In the genomic region with DNA sequence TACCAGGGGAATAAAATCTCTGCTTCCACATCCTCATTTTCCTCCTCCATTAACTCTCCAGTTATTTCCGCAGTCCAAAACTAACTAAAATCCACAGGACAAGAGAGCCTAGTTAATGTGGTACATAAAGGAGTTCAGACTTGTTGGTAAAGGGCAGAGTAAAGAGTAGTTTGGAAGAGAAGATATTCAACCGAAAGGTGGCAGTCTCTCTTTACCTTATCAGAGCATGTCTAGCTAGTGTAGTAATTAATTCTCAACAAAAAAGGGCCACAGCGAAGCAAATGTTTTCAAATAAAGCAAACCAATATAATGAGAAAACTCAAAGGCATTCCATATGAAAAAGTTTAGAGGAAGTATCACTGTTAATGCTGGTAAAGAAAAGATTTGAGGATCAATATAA, we compare ENCODE assay signal across 20 cellular contexts.
DNase-seq lines count a peak whose midpoint lies in the region; ATAC-seq and TF ChIP-seq lines count a peak whose summit lies in the region.
"Had no signal": no experiment of that assay in that cellular context is flagged by ENCODE, and none has a peak within 500 bp of the region (broad histone marks: within the 10 kb centered on the region; RNA-seq: fewer than 3 reads in every experiment).

No MANE protein-coding gene starts in this region.

- H3K27ac ChIP-seq in RWPE2 (ENCODE audit: poor library complexity, severe bottlenecking), result no peak overlapping the region
- H3K27ac ChIP-seq in hepatocyte, result no peak overlapping the region
- no peak overlapping the region for H3K27ac ChIP-seq in body of pancreas
- H3K27ac ChIP-seq: cardiac muscle cell, esophagus squamous epithelium had no signal

- H3K4me2 ChIP-seq in hepatocyte, result no peak overlapping the region

- H2AFZ ChIP-seq in hepatocyte, result no peak overlapping the region

- H3K79me2 ChIP-seq in hepatocyte, result no peaks in the 10 kb centered on the region

- no peaks in the 10 kb centered on the region for H3K4me1 Mint-ChIP-seq in activated T-helper 1 cell treated with anti-CD3 and anti-CD28 coated beads, Interleukin-12 subunit alpha, Interleukin-12 subunit beta, Interleukin-2, Interleukin-4 antibody, amounts not matched to agents 30 ng/mL and 10 ng/mL and 1 ng/mL, durations not matched to agents 14 hours and 24 hours and 36 hours (ENCODE audit: low read depth)
- H3K4me1 Mint-ChIP-seq: activated naive CD8-positive, alpha-beta T cell treated with anti-CD3 and anti-CD28 coated beads, Interleukin-2, amount 50 U/mL, for 24 hours; activated T-helper 17 cell treated with anti-CD3 and anti-CD28 coated beads, Interleukin-2, amount 50 U/mL, for 72 hours had no signal

- H3K4me3 ChIP-seq in RWPE2 (ENCODE audit: severe bottlenecking) (no peak overlapping the region), hepatocyte (no peak overlapping the region), body of pancreas (no peak overlapping the region)
- H3K4me3 ChIP-seq: cardiac muscle cell, esophagus squamous epithelium, K562 had no signal

- H3K9me2 ChIP-seq in hepatocyte (replicated peaks; ENCODE audit: insufficient read depth), result no peaks in the 10 kb centered on the region

- no peaks in the 10 kb centered on the region for H3K36me3 ChIP-seq in RWPE2 (ENCODE audit: low read depth)
- H3K36me3 ChIP-seq in hepatocyte (replicated peaks; ENCODE audit: insufficient read depth, low read depth), result no peaks in the 10 kb centered on the region
- no peaks in the 10 kb centered on the region for H3K36me3 ChIP-seq in body of pancreas (replicated peaks in 1 of 2; ENCODE audit: insufficient read depth in 1 of 2, low read depth in 2 of 2)
- H3K36me3 ChIP-seq: cardiac muscle cell, esophagus squamous epithelium had no signal

- H3K4me1 ChIP-seq in RWPE2 (ENCODE audit: insufficient read depth, poor library complexity, severe bottlenecking) (peaks cover 2% of the 10 kb centered on the region), hepatocyte (ENCODE audit: insufficient read depth) (no peaks in the 10 kb centered on the region), body of pancreas (no peaks in the 10 kb centered on the region)
- H3K4me1 ChIP-seq: esophagus squamous epithelium had no signal

- H4K20me1 ChIP-seq in hepatocyte (ENCODE audit: insufficient read depth, poor library complexity, severe bottlenecking), result no peaks in the 10 kb centered on the region

- intact Hi-C loops in activated T-helper 1 cell treated with anti-CD3 and anti-CD28 coated beads, Interleukin-12 subunit alpha, Interleukin-12 subunit beta, Interleukin-2, Interleukin-4 antibody, amounts not matched to agents 30 ng/mL and 10 ng/mL and 1 ng/mL, durations not matched to agents 14 hours and 24 hours and 36 hours (cut with micrococcal nuclease), result no loop called here
- intact Hi-C loops in body of pancreas (cut with DNase I), result no loop called here

- no peaks in the 10 kb centered on the region for H3K9me3 Mint-ChIP-seq in activated T-helper 1 cell treated with anti-CD3 and anti-CD28 coated beads, Interleukin-12 subunit alpha, Interleukin-12 subunit beta, Interleukin-2, Interleukin-4 antibody, amounts not matched to agents 30 ng/mL and 10 ng/mL and 1 ng/mL, durations not matched to agents 14 hours and 24 hours and 36 hours
- H3K9me3 Mint-ChIP-seq: activated naive CD8-positive, alpha-beta T cell treated with anti-CD3 and anti-CD28 coated beads, Interleukin-2, amount 50 U/mL, for 24 hours; activated T-helper 17 cell treated with anti-CD3 and anti-CD28 coated beads, Interleukin-2, amount 50 U/mL, for 72 hours; stimulated activated naive CD8-positive, alpha-beta T cell treated with anti-CD3 and anti-CD28 coated beads, Interleukin-15, Interleukin-2, amounts not matched to agents 100 ng/mL and 50 ng/mL, for 24 hours had no signal

- no peak for TF ChIP-seq POLR2A in body of pancreas (IDR thresholded peaks at IDR 0.05)

- no peaks in the 10 kb centered on the region for H3K27me3 Mint-ChIP-seq in activated T-helper 1 cell treated with anti-CD3 and anti-CD28 coated beads, Interleukin-12 subunit alpha, Interleukin-12 subunit beta, Interleukin-2, Interleukin-4 antibody, amounts not matched to agents 30 ng/mL and 10 ng/mL and 1 ng/mL, durations not matched to agents 14 hours and 24 hours and 36 hours (ENCODE audit: insufficient read depth)
- H3K27me3 Mint-ChIP-seq: activated naive CD8-positive, alpha-beta T cell treated with anti-CD3 and anti-CD28 coated beads, Interleukin-2, amount 50 U/mL, for 24 hours; activated T-helper 17 cell treated with anti-CD3 and anti-CD28 coated beads, Interleukin-2, amount 50 U/mL, for 72 hours; stimulated activated naive CD8-positive, alpha-beta T cell treated with anti-CD3 and anti-CD28 coated beads, Interleukin-15, Interleukin-2, amounts not matched to agents 100 ng/mL and 50 ng/mL, for 24 hours had no signal

- DNase-seq in GM03348 (ENCODE audit: low spot score) (peak; percentile 5), RWPE2 (ENCODE audit: low spot score) (no peak), hepatocyte (ENCODE audit: low spot score) (peak; percentile 9), body of pancreas (no peak)
- DNase-seq in activated T-helper 1 cell treated with anti-CD3 and anti-CD28 coated beads, Interleukin-12 subunit alpha, Interleukin-12 subunit beta, Interleukin-2, Interleukin-4 antibody, amounts not matched to agents 30 ng/mL and 10 ng/mL and 1 ng/mL, durations not matched to agents 14 hours and 24 hours and 36 hours (ENCODE audit: low spot score), result no peak
- DNase-seq: activated CD4-positive, CD25-positive, alpha-beta regulatory T cell treated with anti-CD3 and anti-CD28 coated beads, Interleukin-2, amount 50 U/mL, for 72 hours; activated naive CD8-positive, alpha-beta T cell treated with anti-CD3 and anti-CD28 coated beads, Interleukin-2, amount 50 U/mL, for 24 hours; C1 segment of cervical spinal cord; esophagus squamous epithelium; midbrain; NCI-H1105 treated with DMSO at 0.1 percent for 48 hours; NCI-H69; right cardiac atrium had no signal

- TF ChIP-seq CTCF in RWPE2 (IDR thresholded peaks at IDR 0.05; ENCODE audit: poor library complexity, severe bottlenecking) (peak; percentile 7), hepatocyte (IDR thresholded peaks at IDR 0.05; ENCODE audit: poor library complexity) (peak; percentile 34), body of pancreas (IDR thresholded peaks at IDR 0.05) (peak in 2 of 7 experiments; percentile 8 to 14)

- WGBS in hepatocyte (ENCODE audit: low lambda C conversion rate, missing lambda C conversion rate), result 43% methylated on average over 3 of the region's 3 CpGs
- WGBS in body of pancreas, 2 donors, result 43 to 57% methylated on average over 3 of the region's 3 CpGs

- H3K27me3 ChIP-seq in RWPE2 (ENCODE audit: insufficient read depth, poor library complexity, severe bottlenecking) (no peaks in the 10 kb centered on the region), hepatocyte (no peaks in the 10 kb centered on the region), body of pancreas (no peaks in the 10 kb centered on the region)
- H3K27me3 ChIP-seq: cardiac muscle cell, esophagus squamous epithelium had no signal

- H3K27ac Mint-ChIP-seq in activated T-helper 1 cell treated with anti-CD3 and anti-CD28 coated beads, Interleukin-12 subunit alpha, Interleukin-12 subunit beta, Interleukin-2, Interleukin-4 antibody, amounts not matched to agents 30 ng/mL and 10 ng/mL and 1 ng/mL, durations not matched to agents 14 hours and 24 hours and 36 hours, result no peak overlapping the region
- H3K27ac Mint-ChIP-seq: activated naive CD8-positive, alpha-beta T cell treated with anti-CD3 and anti-CD28 coated beads, Interleukin-2, amount 50 U/mL, for 24 hours; activated T-helper 17 cell treated with anti-CD3 and anti-CD28 coated beads, Interleukin-2, amount 50 U/mL, for 72 hours; stimulated activated naive CD8-positive, alpha-beta T cell treated with anti-CD3 and anti-CD28 coated beads, Interleukin-15, Interleukin-2, amounts not matched to agents 100 ng/mL and 50 ng/mL, for 24 hours had no signal

- H3K4me3 Mint-ChIP-seq in activated T-helper 1 cell treated with anti-CD3 and anti-CD28 coated beads, Interleukin-12 subunit alpha, Interleukin-12 subunit beta, Interleukin-2, Interleukin-4 antibody, amounts not matched to agents 30 ng/mL and 10 ng/mL and 1 ng/mL, durations not matched to agents 14 hours and 24 hours and 36 hours, result no peak overlapping the region
- H3K4me3 Mint-ChIP-seq: activated naive CD8-positive, alpha-beta T cell treated with anti-CD3 and anti-CD28 coated beads, Interleukin-2, amount 50 U/mL, for 24 hours; activated T-helper 17 cell treated with anti-CD3 and anti-CD28 coated beads, Interleukin-2, amount 50 U/mL, for 72 hours; stimulated activated naive CD8-positive, alpha-beta T cell treated with anti-CD3 and anti-CD28 coated beads, Interleukin-15, Interleukin-2, amounts not matched to agents 100 ng/mL and 50 ng/mL, for 24 hours had no signal

- H3K9me3 ChIP-seq in RWPE2 (ENCODE audit: severe bottlenecking) (no peaks in the 10 kb centered on the region), hepatocyte (ENCODE audit: low read depth) (no peaks in the 10 kb centered on the region), body of pancreas (no peaks in the 10 kb centered on the region)
- H3K9me3 ChIP-seq: esophagus squamous epithelium had no signal

- H3K36me3 Mint-ChIP-seq in activated T-helper 1 cell treated with anti-CD3 and anti-CD28 coated beads, Interleukin-12 subunit alpha, Interleukin-12 subunit beta, Interleukin-2, Interleukin-4 antibody, amounts not matched to agents 30 ng/mL and 10 ng/mL and 1 ng/mL, durations not matched to agents 14 hours and 24 hours and 36 hours (ENCODE audit: low read depth), result no peaks in the 10 kb centered on the region

- peak; percentile 52 for ATAC-seq in HG02885 (IDR thresholded peaks at IDR 0.05; ENCODE audit: poor library complexity, unreplicated experiment)
- ATAC-seq in RWPE2 (ENCODE audit: low read depth), result no peak
- ATAC-seq in HG03521 (IDR thresholded peaks at IDR 0.05; ENCODE audit: unreplicated experiment), result no peak
- ATAC-seq in body of pancreas, result no peak
- ATAC-seq: activated naive CD8-positive, alpha-beta T cell treated with anti-CD3 and anti-CD28 coated beads, Interleukin-2, amount 50 U/mL, for 24 hours; activated T-helper 17 cell treated with anti-CD3 and anti-CD28 coated beads, Interleukin-2, amount 50 U/mL, for 72 hours; K562; right cardiac atrium; Right ventricle myocardium inferior had no signal

Comparison
In these comparisons a context has a peak if more than half of its experiments do, and no peak if none do; other contexts are left out.
1. DNase-seq: peak in GM03348 (single experiment) and hepatocyte (single experiment); none in RWPE2 (single experiment), activated T-helper 1 cell treated with anti-CD3 and anti-CD28 coated beads, Interleukin-12 subunit alpha, Interleukin-12 subunit beta, Interleukin-2, Interleukin-4 antibody, amounts not matched to agents 30 ng/mL and 10 ng/mL and 1 ng/mL, durations not matched to agents 14 hours and 24 hours and 36 hours (single experiment) and body of pancreas (0 of 4).